In genomic region chr16:72551649-72552048, GRCh38 we compare ENCODE assay signal across 27 cellular contexts.
"Had no signal": no experiment of that assay in that cellular context is flagged by ENCODE, and none has a peak within 500 bp of the region (broad histone marks: within the 10 kb centered on the region; RNA-seq: fewer than 3 reads in every experiment).

No MANE protein-coding gene starts in this region.

- H3K9me3 ChIP-seq: suprapubic skin, testis, thoracic aorta, thyroid gland, upper lobe of right lung, vagina had no signal

- H3K36me3 ChIP-seq: stomach, suprapubic skin, thoracic aorta, thyroid gland, tibial artery, tibial nerve, transverse colon, upper lobe of left lung, upper lobe of right lung, uterus, vagina had no signal

- H3K27ac ChIP-seq: stomach, suprapubic skin, testis, thoracic aorta, thyroid gland, tibial artery, tibial nerve, transverse colon, upper lobe of left lung, upper lobe of right lung, uterus, vagina had no signal

- H3K4me1 ChIP-seq: stomach, suprapubic skin, testis, thyroid gland, tibial artery, tibial nerve, transverse colon, upper lobe of left lung, upper lobe of right lung, uterus, vagina had no signal

- H3K4me3 ChIP-seq: stomach, suprapubic skin, testis, thoracic aorta, thyroid gland, tibial artery, tibial nerve, transverse colon, upper lobe of left lung, upper lobe of right lung, uterus, vagina had no signal

- ATAC-seq: stimulated activated effector memory CD8-positive, alpha-beta T cell treated with anti-CD3 and anti-CD28 coated beads, Interleukin-12 subunit alpha, Interleukin-12 subunit beta, amount 100 ng/mL, for 72 hours; stimulated activated memory B cell treated with anti-CD40 and anti-IgM and Interleukin-4, amounts not matched to agents 10 μg/mL and 1 μg/mL and 100 μg/mL, for 72 hours; stimulated activated naive B cell treated with anti-CD40 and anti-IgM and Interleukin-4, amounts not matched to agents 10 μg/mL and 1 μg/mL and 100 μg/mL, for 72 hours; stimulated activated naive CD8-positive, alpha-beta T cell treated with anti-CD3 and anti-CD28 coated beads, Interleukin-15, amount 100 ng/mL, for 72 hours; stimulated activated naive CD8-positive, alpha-beta T cell treated with anti-CD3 and anti-CD28 coated beads, Interleukin-15, Interleukin-2, amounts not matched to agents 100 U/mL and 50 U/mL, for 24 hours; upper lobe of right lung had no signal

- FAIRE-seq: urothelium cell line had no signal

- DNase-seq: stimulated activated CD4-positive, alpha-beta T cell treated with anti-CD3 and anti-CD28 coated beads, Interleukin-2, amount 100 ng/mL, for 48 hours; stimulated activated CD4-positive, alpha-beta T cell treated with anti-CD3 and anti-CD28 coated beads, Interleukin-4, amount 100 ng/mL, for 1 hour; stimulated activated CD4-positive, alpha-beta T cell treated with anti-CD3 and anti-CD28 coated beads, Interleukin-4, amount 100 ng/mL, for 24 hours; stimulated activated CD4-positive, alpha-beta T cell treated with anti-CD3 and anti-CD28 coated beads, Interleukin-4, amount 100 ng/mL, for 4 hours; stimulated activated CD8-positive, alpha-beta memory T cell treated with anti-CD3 and anti-CD28 coated beads, Interleukin-4, amount 100 ng/mL, for 48 hours; stimulated activated naive B cell treated with anti-CD40 and anti-IgM and Interleukin-4, amounts not matched to agents 10 μg/mL and 1 μg/mL and 100 μg/mL, for 72 hours; stimulated activated naive CD4-positive, alpha-beta T cell; stimulated activated naive CD4-positive, alpha-beta T cell treated with Interleukin-2 at 50 U/mL for 16 hours; stimulated activated naive CD8-positive, alpha-beta T cell treated with anti-CD3 and anti-CD28 coated beads, Interleukin-15, amount 100 ng/mL, for 72 hours; stimulated activated naive CD8-positive, alpha-beta T cell treated with anti-CD3 and anti-CD28 coated beads, Interleukin-15, Interleukin-2, amounts not matched to agents 100 U/mL and 50 U/mL, for 24 hours; stomach; substantia nigra; testis; thyroid gland; tibial artery; transverse colon; trophoblast cell; upper lobe of left lung; upper lobe of right lung; uterus had no signal

- H3K27me3 ChIP-seq: stomach, suprapubic skin, testis, thyroid gland, tibial artery, tibial nerve, transverse colon, upper lobe of left lung, upper lobe of right lung, uterus, vagina had no signal
